In the genomic region with DNA sequence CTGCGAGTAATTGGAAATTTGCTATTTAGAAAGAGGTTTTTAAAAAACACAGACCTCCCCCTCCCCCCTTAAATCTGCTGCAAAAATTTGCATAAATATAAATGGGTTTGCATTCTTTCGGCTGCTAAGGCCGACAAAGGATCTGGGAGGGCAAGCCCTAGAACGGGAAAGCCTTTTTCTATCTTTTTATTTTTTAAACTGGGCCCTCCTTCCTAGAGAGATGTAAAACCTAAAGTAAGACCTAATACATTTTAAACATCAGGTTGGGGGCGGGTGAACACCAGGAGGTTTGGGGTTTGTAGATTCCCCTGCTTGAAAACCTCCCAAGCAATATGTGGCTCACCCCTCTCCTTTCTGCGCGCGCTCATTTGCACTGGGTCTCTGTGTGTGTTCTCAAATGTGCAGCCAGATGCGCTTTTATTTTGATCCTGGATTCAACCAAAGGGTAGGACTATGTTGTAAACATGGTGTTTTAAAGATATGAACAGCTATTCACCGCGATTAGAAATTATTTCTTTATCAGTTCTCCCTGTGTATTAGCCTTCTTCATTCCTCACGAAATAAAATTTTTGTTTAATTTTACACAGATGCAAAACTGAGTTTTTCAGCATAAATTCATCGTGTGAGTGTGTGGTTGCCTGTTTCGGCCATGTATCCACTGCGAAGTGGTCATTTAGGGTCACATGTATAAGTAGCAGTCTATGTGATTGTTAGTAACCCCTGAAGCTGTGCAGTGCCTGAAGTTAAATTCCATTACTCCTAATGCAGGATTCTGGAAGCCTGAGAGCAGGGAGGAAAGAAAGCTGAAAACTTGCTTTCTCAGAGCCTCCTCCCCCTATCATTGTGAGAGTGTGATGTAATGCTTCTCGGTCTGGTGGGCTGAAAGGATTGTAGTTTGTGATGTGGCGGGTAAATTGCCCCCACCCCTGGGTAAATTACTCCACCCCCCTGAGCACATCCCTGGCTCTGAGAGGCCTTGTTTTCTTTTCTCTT, we compare ENCODE assay signal across 1 cellular context.
TF ChIP-seq lines count a peak whose summit lies in the region.

No MANE protein-coding gene starts in this region.

TF ChIP-seq in HepG2, 621 proteins besides CTCF, POLR2A, EP300 and RAD21 (continued from another document):
- TF ChIP-seq, protein P1, sequence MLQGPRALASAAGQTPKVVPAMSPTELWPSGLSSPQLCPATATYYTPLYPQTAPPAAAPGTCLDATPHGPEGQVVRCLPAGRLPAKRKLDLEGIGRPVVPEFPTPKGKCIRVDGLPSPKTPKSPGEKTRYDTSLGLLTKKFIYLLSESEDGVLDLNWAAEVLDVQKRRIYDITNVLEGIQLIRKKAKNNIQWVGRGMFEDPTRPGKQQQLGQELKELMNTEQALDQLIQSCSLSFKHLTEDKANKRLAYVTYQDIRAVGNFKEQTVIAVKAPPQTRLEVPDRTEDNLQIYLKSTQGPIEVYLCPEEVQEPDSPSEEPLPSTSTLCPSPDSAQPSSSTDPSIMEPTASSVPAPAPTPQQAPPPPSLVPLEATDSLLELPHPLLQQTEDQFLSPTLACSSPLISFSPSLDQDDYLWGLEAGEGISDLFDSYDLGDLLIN (CRISPR knock-in tag; IDR thresholded peaks at IDR 0.05; ENCODE audit: borderline replicate concordance): no peak
- no peak for TF ChIP-seq RFX5 (IDR thresholded peaks at IDR 0.05; ENCODE audit: low read depth, low read length)
- TF ChIP-seq ZMAT5 (CRISPR knock-in tag; IDR thresholded peaks at IDR 0.05; ENCODE audit: borderline replicate concordance, low read depth): no peak
- TF ChIP-seq ZNF589 (CRISPR knock-in tag; conservative IDR thresholded peaks at IDR 0.05): no peak
- TF ChIP-seq KIAA2018 (CRISPR knock-in tag; IDR thresholded peaks at IDR 0.05; ENCODE audit: borderline replicate concordance): no peak
- TF ChIP-seq HNRNPUL1 (IDR thresholded peaks at IDR 0.05; ENCODE audit: low read depth, low read length): no peak
- no peak for TF ChIP-seq ZNF792 (CRISPR knock-in tag; IDR thresholded peaks at IDR 0.05)
- TF ChIP-seq ZNF333 (CRISPR knock-in tag; IDR thresholded peaks at IDR 0.05; ENCODE audit: borderline replicate concordance): no peak
- no peak for TF ChIP-seq ZNF556 (CRISPR knock-in tag; IDR thresholded peaks at IDR 0.05; ENCODE audit: borderline replicate concordance)
- TF ChIP-seq TFDP1 (CRISPR knock-in tag; IDR thresholded peaks at IDR 0.05; ENCODE audit: borderline replicate concordance): no peak
